In genomic region chr4:14871676-14872430, GRCh38 we compare ENCODE assay signal across 9 cellular contexts.
A peak's percentile ranks its signal among the peaks of the same experiment; 100 is the strongest.
DNase-seq lines count a peak whose midpoint lies in the region; ATAC-seq and TF ChIP-seq lines count a peak whose summit lies in the region.
"Had no signal": no experiment of that assay in that cellular context is flagged by ENCODE, and none has a peak within 500 bp of the region (broad histone marks: within the 10 kb centered on the region; RNA-seq: fewer than 3 reads in every experiment).

No MANE protein-coding gene starts in this region.

- in situ Hi-C loops in Panc1 (cut with HindIII; ENCODE audit: low pct_unique_long_range_greater_than_20kb, low sequenced_read_pairs): loop anchor here (25.0 kb wide), 1 partner anchor 115 kb away; no protein-coding TSS in a partner anchor

- peaks cover 4% of the 10 kb centered on the region for H3K4me1 Mint-ChIP-seq in activated CD4-positive, alpha-beta T cell treated with anti-CD3 and anti-CD28 coated beads for 36 hours

- BruUV-seq in Panc1 (replicated peaks; lab: Mats Ljungman, UMichigan): no TSS peak

- H3K27me3 ChIP-seq in Panc1 (ENCODE audit: control insufficient read depth, insufficient read depth, low read length): no peaks in the 10 kb centered on the region

- H3K27ac Mint-ChIP-seq in activated CD4-positive, alpha-beta T cell treated with anti-CD3 and anti-CD28 coated beads for 36 hours: no peak overlapping the region
- H3K27ac Mint-ChIP-seq: activated B cell treated with CpG ODN at 0.5 μM for 24 hours had no signal

- H3K4me3 ChIP-seq in Panc1 (ENCODE audit: low read depth in 2 of 2, low read length in 2 of 2): no peak overlapping the region

- H3K9me3 ChIP-seq in Panc1 (ENCODE audit: control insufficient read depth, insufficient read depth, low read depth, low read length): no peaks in the 10 kb centered on the region

- peak; percentile 49 for ATAC-seq in activated CD4-positive, alpha-beta T cell treated with anti-CD3 and anti-CD28 coated beads for 36 hours
- no peak for ATAC-seq in Panc1

- peaks cover 4% of the 10 kb centered on the region for H3K9me3 Mint-ChIP-seq in activated CD4-positive, alpha-beta T cell treated with anti-CD3 and anti-CD28 coated beads for 36 hours (ENCODE audit: low read depth)

- intact Hi-C loops in activated CD4-positive, alpha-beta T cell treated with anti-CD3 and anti-CD28 coated beads for 36 hours (cut with DNase I, micrococcal nuclease): no loop called here
- intact Hi-C loops in Panc1 (cut with micrococcal nuclease; ENCODE audit: unreplicated experiment): no loop called here

- H3K4me1 ChIP-seq in Panc1 (ENCODE audit: control insufficient read depth, insufficient read depth, low read length): no peaks in the 10 kb centered on the region

- DNase-seq in activated CD4-positive, alpha-beta T cell treated with anti-CD3 and anti-CD28 coated beads for 36 hours: peak; percentile 52
- DNase-seq in activated CD4-positive, alpha-beta T cell treated with anti-CD3 and anti-CD28 coated beads for 1 hour: no peak
- DNase-seq in Panc1 (ENCODE audit: low read depth, low spot score) (no peak), DMS79 treated with DMSO at 0.1 percent for 48 hours (lab: John Stamatoyannopoulos, UW) (no peak), glomerular visceral epithelial cell (ENCODE audit: extremely low spot score) (no peak), OCI-M2 (lab: John Stamatoyannopoulos, UW; ENCODE audit: unreplicated experiment) (no peak)
- DNase-seq in effector CD4-positive, alpha-beta T cell: peak; percentile 5
- DNase-seq in stimulated activated CD4-positive, alpha-beta T cell treated with anti-CD3 and anti-CD28 coated beads, Interleukin-2, amount 100 ng/mL, for 48 hours: peak; percentile 14 to 23
- DNase-seq: activated B cell treated with CpG ODN at 0.5 μM for 24 hours had no signal

- H3K27me3 Mint-ChIP-seq in activated CD4-positive, alpha-beta T cell treated with anti-CD3 and anti-CD28 coated beads for 36 hours: peaks cover 8% of the 10 kb centered on the region

- POLR2A ChIA-PET in activated CD4-positive, alpha-beta T cell treated with anti-CD3 and anti-CD28 coated beads for 36 hours (lab: Charles Lee): no interaction called here
- POLR2A ChIA-PET in Panc1 (lab: Charles Lee): no interaction called here

- TF ChIP-seq CTCF in Panc1 (IDR thresholded peaks at IDR 0.05): peak; percentile 36

- CTCF ChIA-PET in activated CD4-positive, alpha-beta T cell treated with anti-CD3 and anti-CD28 coated beads for 36 hours (lab: Charles Lee): interaction anchor here (1.4 kb wide), 1 partner anchor 64 kb away, joined by 3 read pairs; no protein-coding TSS in a partner anchor
- CTCF ChIA-PET in Panc1 (lab: Charles Lee): no interaction called here

- H3K4me3 Mint-ChIP-seq in activated CD4-positive, alpha-beta T cell treated with anti-CD3 and anti-CD28 coated beads for 36 hours: no peak overlapping the region
- H3K4me3 Mint-ChIP-seq: activated B cell treated with CpG ODN at 0.5 μM for 24 hours had no signal

- H3K27ac ChIP-seq in Panc1 (ENCODE audit: low read length): no peak overlapping the region

- H3K36me3 Mint-ChIP-seq in activated CD4-positive, alpha-beta T cell treated with anti-CD3 and anti-CD28 coated beads for 36 hours (ENCODE audit: low read depth): no peaks in the 10 kb centered on the region

- H3K36me3 ChIP-seq in Panc1 (ENCODE audit: control insufficient read depth, insufficient read depth, low read length): no peaks in the 10 kb centered on the region

Comparison
In these comparisons a context has a peak if more than half of its experiments do, and no peak if none do; other contexts are left out.
1. DNase-seq: peak in activated CD4-positive, alpha-beta T cell treated with anti-CD3 and anti-CD28 coated beads for 36 hours (single experiment), effector CD4-positive, alpha-beta T cell (single experiment) and stimulated activated CD4-positive, alpha-beta T cell treated with anti-CD3 and anti-CD28 coated beads, Interleukin-2, amount 100 ng/mL, for 48 hours (2 of 2); none in activated CD4-positive, alpha-beta T cell treated with anti-CD3 and anti-CD28 coated beads for 1 hour (single experiment), Panc1 (single experiment), DMS79 treated with DMSO at 0.1 percent for 48 hours (single experiment), glomerular visceral epithelial cell (single experiment) and OCI-M2 (single experiment).